In genomic region chr10:26408858-26409494, GRCh38 we compare ENCODE assay signal across 18 cellular contexts. TPM values are rescaled to one million over a fixed set of nuclear protein-coding genes. Genes with fewer than 3 reads are reported as not detected.
DNase-seq lines count a peak whose midpoint lies in the region; ATAC-seq and TF ChIP-seq lines count a peak whose summit lies in the region.
"Had no signal": no experiment of that assay in that cellular context is flagged by ENCODE, and none has a peak within 500 bp of the region (broad histone marks: within the 10 kb centered on the region; RNA-seq: fewer than 3 reads in every experiment).

No MANE protein-coding gene starts in this region.

- H3K9me3 Mint-ChIP-seq in HFFc6 = no peaks in the 10 kb centered on the region; the same call in 1 of the 2 replicates
- no peaks in the 10 kb centered on the region for H3K9me3 Mint-ChIP-seq in stimulated activated naive B cell treated with anti-CD40 and anti-IgM and Interleukin-4, amounts not matched to agents 10 μg/mL and 1 μg/mL and 100 μg/mL, for 72 hours
- H3K9me3 Mint-ChIP-seq: activated T-helper 2 cell treated with anti-CD3 and anti-CD28 coated beads, Interferon-gamma antibody, Interleukin-2, Interleukin-4, amounts not matched to agents 10 μg/mL and 5 μg/mL and 100 μg/mL, durations not matched to agents 14 hours and 24 hours and 36 hours had no signal

- H3K4me1 Mint-ChIP-seq in HFFc6 (ENCODE audit: low read depth) = peaks cover 17% of the 10 kb centered on the region
- H3K4me1 Mint-ChIP-seq in stimulated activated naive B cell treated with anti-CD40 and anti-IgM and Interleukin-4, amounts not matched to agents 10 μg/mL and 1 μg/mL and 100 μg/mL, for 72 hours = peaks cover 18 to 28% of the 10 kb centered on the region in 2 donors

- no peaks in the 10 kb centered on the region for H3K36me3 Mint-ChIP-seq in HFFc6 (ENCODE audit: low read depth)
- H3K36me3 Mint-ChIP-seq in stimulated activated naive B cell treated with anti-CD40 and anti-IgM and Interleukin-4, amounts not matched to agents 10 μg/mL and 1 μg/mL and 100 μg/mL, for 72 hours = no peaks in the 10 kb centered on the region

- no peaks in the 10 kb centered on the region; the same call in 1 of the 2 replicates for H3K27me3 Mint-ChIP-seq in HFFc6 (ENCODE audit: insufficient read depth)
- no peaks in the 10 kb centered on the region for H3K27me3 Mint-ChIP-seq in stimulated activated naive B cell treated with anti-CD40 and anti-IgM and Interleukin-4, amounts not matched to agents 10 μg/mL and 1 μg/mL and 100 μg/mL, for 72 hours

- no peak overlapping the region for H3K4me3 Mint-ChIP-seq in HFFc6
- peak overlapping the region in 1 of 2 donors; percentile 61 for H3K4me3 Mint-ChIP-seq in stimulated activated naive B cell treated with anti-CD40 and anti-IgM and Interleukin-4, amounts not matched to agents 10 μg/mL and 1 μg/mL and 100 μg/mL, for 72 hours

- peak overlapping the region; percentile 94; the same call in 1 of the 2 replicates for H3K27ac Mint-ChIP-seq in HFFc6
- H3K27ac Mint-ChIP-seq in stimulated activated naive B cell treated with anti-CD40 and anti-IgM and Interleukin-4, amounts not matched to agents 10 μg/mL and 1 μg/mL and 100 μg/mL, for 72 hours = peak overlapping the region; percentile 6
- H3K27ac Mint-ChIP-seq: activated T-helper 2 cell treated with anti-CD3 and anti-CD28 coated beads, Interferon-gamma antibody, Interleukin-2, Interleukin-4, amounts not matched to agents 10 μg/mL and 5 μg/mL and 100 μg/mL, durations not matched to agents 14 hours and 24 hours and 36 hours had no signal

- DNase-seq in SIG-M5 treated with dmso at 0.1 percent for 504 hours (lab: John Stamatoyannopoulos, UW; ENCODE audit: unreplicated experiment) (peak; percentile 2), SIG-M5 (lab: John Stamatoyannopoulos, UW) (no peak), HFFc6 (no peak), MV-4-11 (lab: John Stamatoyannopoulos, UW) (peak; percentile 52), HUDEP-2 (lab: John Stamatoyannopoulos, UW; ENCODE audit: unreplicated experiment in 76 of 76) (no peak), NCI-H1048 (lab: John Stamatoyannopoulos, UW) (no peak)
- no peak for DNase-seq in stimulated activated naive B cell treated with anti-CD40 and anti-IgM and Interleukin-4, amounts not matched to agents 10 μg/mL and 1 μg/mL and 100 μg/mL, for 72 hours
- DNase-seq: 8988T; activated CD4-positive, CD25-positive, alpha-beta regulatory T cell treated with anti-CD3 and anti-CD28 coated beads, Interleukin-2, amount 50 U/mL, for 72 hours; C1 segment of cervical spinal cord; left ventricle myocardium inferior; NCI-H187 treated with DMSO at 0.1 percent for 48 hours; nucleus accumbens; right cardiac atrium had no signal

- TF ChIP-seq CTCF in HFFc6 (IDR thresholded peaks at IDR 0.05) = no peak

- peak; percentile 64 to 69 for ATAC-seq in stimulated activated naive B cell treated with anti-CD40 and anti-IgM and Interleukin-4, amounts not matched to agents 10 μg/mL and 1 μg/mL and 100 μg/mL, for 72 hours (replicated peaks)
- no peak for ATAC-seq in HG03175 (IDR thresholded peaks at IDR 0.05; ENCODE audit: unreplicated experiment)
- ATAC-seq: esophagus mucosa, right cardiac atrium had no signal

RNA-seq across cellular contexts. Expression of gene APBB1IP, which starts 29.2 kb away (rescaled TPM):
- 10 to 100 TPM; 30.7 to 37.6 (median 35.5) TPM for total RNA-seq in HFFc6 (2021; fragmentation: NEBNext Ultra II Directional; extraction: Animal tissue kit (Norgen Biotek cat#: 25700))
- total RNA-seq: SK-MEL-5 had no signal

Comparison
In these comparisons a context has a peak if more than half of its experiments do, and no peak if none do; other contexts are left out.
1. DNase-seq: peak in SIG-M5 treated with dmso at 0.1 percent for 504 hours (single experiment) and MV-4-11 (single experiment); none in SIG-M5 (single experiment), HFFc6 (single experiment), stimulated activated naive B cell treated with anti-CD40 and anti-IgM and Interleukin-4, amounts not matched to agents 10 μg/mL and 1 μg/mL and 100 μg/mL, for 72 hours (single experiment), HUDEP-2 (0 of 76) and NCI-H1048 (single experiment).